Comparison of ENCODE assay signal across 8 cellular contexts in genomic region chr7:37201003-37201875, GRCh38.
DNase-seq lines count a peak whose midpoint lies in the region; ATAC-seq and TF ChIP-seq lines count a peak whose summit lies in the region.

No MANE protein-coding gene starts in this region.

- no peak overlapping the region for H3K9ac ChIP-seq in parathyroid adenoma

- H3K36me3 ChIP-seq in parathyroid adenoma (ENCODE audit: control insufficient read depth, insufficient read depth, low read length) (no peaks in the 10 kb centered on the region), uterus (no peaks in the 10 kb centered on the region)

- no peaks in the 10 kb centered on the region for H3K9me3 ChIP-seq in parathyroid adenoma (ENCODE audit: control insufficient read depth, low read length)
- H3K9me3 ChIP-seq in uterus, result no peaks in the 10 kb centered on the region

- no peak overlapping the region for H3K27ac ChIP-seq in parathyroid adenoma
- H3K27ac ChIP-seq in uterus, result peak overlapping the region; percentile 74 to 75

- peak overlapping the region; percentile 26 for H2AFZ ChIP-seq in parathyroid adenoma

- H3K4me1 ChIP-seq in parathyroid adenoma (no peaks in the 10 kb centered on the region), uterus (no peaks in the 10 kb centered on the region)

- no peak overlapping the region for H3K4me3 ChIP-seq in parathyroid adenoma (ENCODE audit: low read depth, low read length)
- no peak overlapping the region for H3K4me3 ChIP-seq in uterus

- intact Hi-C loops in Right ventricle myocardium inferior (cut with DNase I) (no loop called here), uterus (cut with DNase I; ENCODE audit: low total_unique reads) (no loop called here)

- ATAC-seq in GM18909 (IDR thresholded peaks at IDR 0.05; ENCODE audit: poor library complexity, unreplicated experiment), result peak; percentile 66
- peak; percentile 84 for ATAC-seq in Right ventricle myocardium inferior

- H3K4me2 ChIP-seq in parathyroid adenoma (ENCODE audit: low read length), result no peak overlapping the region

- TF ChIP-seq CTCF in parathyroid adenoma (IDR thresholded peaks at IDR 0.05) (peak; percentile 92), uterus (IDR thresholded peaks at IDR 0.05) (peak; percentile 75 to 84 (median 78))

- DNase-seq in AG08396 (ENCODE audit: low spot score), result peak; percentile 84
- DNase-seq in M059J (ENCODE audit: low read depth), result peak; percentile 68
- DNase-seq in SHP77 treated with DMSO at 0.1 percent for 48 hours (lab: John Stamatoyannopoulos, UW), result peak; percentile 78
- DNase-seq in activated naive CD8-positive, alpha-beta T cell treated with anti-CD3 and anti-CD28 coated beads, Interleukin-2, amount 50 U/mL, for 16 hours (ENCODE audit: low read depth, low spot score), result peak; percentile 4
- peak; percentile 87 for DNase-seq in Right ventricle myocardium inferior (ENCODE audit: missing footprints)
- peak; percentile 79 to 85 for DNase-seq in uterus

- no peak for TF ChIP-seq POLR2A in uterus (IDR thresholded peaks at IDR 0.05)

- H3K27me3 ChIP-seq in parathyroid adenoma (ENCODE audit: control insufficient read depth, insufficient read depth, low read length) (no peaks in the 10 kb centered on the region), uterus (no peaks in the 10 kb centered on the region)

- no peaks in the 10 kb centered on the region for H3K79me2 ChIP-seq in parathyroid adenoma

Comparison
In these comparisons a context has a peak if more than half of its experiments do, and no peak if none do; other contexts are left out.
1. DNase-seq: peak in every context shown above with its lines; median percentile 87 in Right ventricle myocardium inferior; 84 in AG08396; 82 in uterus; 78 in SHP77 treated with DMSO at 0.1 percent for 48 hours; 68 in M059J; 4 in activated naive CD8-positive, alpha-beta T cell treated with anti-CD3 and anti-CD28 coated beads, Interleukin-2, amount 50 U/mL, for 16 hours.